ENCODE assay signal across 8 cellular contexts in genomic region chr12:121240484-121241202, GRCh38. TPM values are rescaled to one million over a fixed set of nuclear protein-coding genes. Genes with fewer than 3 reads are reported as not detected.
DNase-seq lines count a peak whose midpoint lies in the region; ATAC-seq and TF ChIP-seq lines count a peak whose summit lies in the region.

No MANE protein-coding gene starts in this region.

- no peaks in the 10 kb centered on the region for H3K27me3 Mint-ChIP-seq in activated CD4-positive, alpha-beta memory T cell treated with anti-CD3 and anti-CD28 coated beads, Interleukin-2, amount 10 ng/mL, durations not matched to agents 7 days and 5 days
- H3K27me3 Mint-ChIP-seq in endodermal cell (ENCODE audit: insufficient read depth) = no peaks in the 10 kb centered on the region

- no peaks in the 10 kb centered on the region for H3K9me3 ChIP-seq in endodermal cell (ENCODE audit: control insufficient read depth, low read length)
- H3K9me3 ChIP-seq in neuronal stem cell (replicated peaks in 1 of 2; ENCODE audit: control insufficient read depth in 2 of 2, insufficient read depth in 1 of 2, low read depth in 1 of 2, low read length in 2 of 2) = no peaks in the 10 kb centered on the region
- no peaks in the 10 kb centered on the region for H3K9me3 ChIP-seq in stomach
- H3K9me3 ChIP-seq in SK-N-SH = no peaks in the 10 kb centered on the region

- no peak overlapping the region for H4K91ac ChIP-seq in neuronal stem cell (ENCODE audit: low read depth, low read length, poor library complexity)

- peaks cover 47% of the 10 kb centered on the region for H3K36me3 Mint-ChIP-seq in activated CD4-positive, alpha-beta memory T cell treated with anti-CD3 and anti-CD28 coated beads, Interleukin-2, amount 10 ng/mL, durations not matched to agents 7 days and 5 days (ENCODE audit: low read depth)
- peaks cover 65% of the 10 kb centered on the region for H3K36me3 Mint-ChIP-seq in endodermal cell (ENCODE audit: low read depth)

- H3K18ac ChIP-seq in neuronal stem cell (ENCODE audit: low read length) = peak overlapping the region; percentile 65

- CTCF ChIA-PET in activated CD4-positive, alpha-beta memory T cell treated with anti-CD3 and anti-CD28 coated beads, Interleukin-2, amount 10 ng/mL, durations not matched to agents 7 days and 5 days (lab: Charles Lee) = interaction anchor here (1.0 to 3.0 kb wide), 4 partner anchors 10 to 181 kb away, joined by 3 to 23 read pairs (median 5); no protein-coding TSS in a partner anchor
- CTCF ChIA-PET in SK-N-SH (lab: Yijun Ruan, JAX) = interaction anchor here (3.4 kb wide), 1 partner anchor 11 kb away, joined by 35 read pairs; no protein-coding TSS in a partner anchor

- peak overlapping the region; percentile 43 for H3K4me3 Mint-ChIP-seq in activated CD4-positive, alpha-beta memory T cell treated with anti-CD3 and anti-CD28 coated beads, Interleukin-2, amount 10 ng/mL, durations not matched to agents 7 days and 5 days
- no peak overlapping the region for H3K4me3 Mint-ChIP-seq in endodermal cell

- POLR2A ChIA-PET in activated CD4-positive, alpha-beta memory T cell treated with anti-CD3 and anti-CD28 coated beads, Interleukin-2, amount 10 ng/mL, durations not matched to agents 7 days and 5 days (lab: Charles Lee) = interaction anchor here (0.7 to 4.0 kb wide), 9 partner anchors 9 to 1039 kb away, joined by 3 to 35 read pairs (median 4); partner anchors contain the start of genes CAMKK2 and RPLP0
- POLR2A ChIA-PET in SK-N-SH (lab: Yijun Ruan, JAX) = no interaction called here

- H3F3A ChIP-seq in SK-N-SH (replicated peaks; ENCODE audit: insufficient read depth) = no peaks in the 10 kb centered on the region

- H3K79me1 ChIP-seq in neuronal stem cell (ENCODE audit: low read depth, low read length) = no peaks in the 10 kb centered on the region

- H3K9me3 Mint-ChIP-seq in activated CD4-positive, alpha-beta memory T cell treated with anti-CD3 and anti-CD28 coated beads, Interleukin-2, amount 10 ng/mL, durations not matched to agents 7 days and 5 days = no peaks in the 10 kb centered on the region
- no peaks in the 10 kb centered on the region for H3K9me3 Mint-ChIP-seq in endodermal cell

- no peak overlapping the region for H2BK15ac ChIP-seq in neuronal stem cell (ENCODE audit: low read length)

- H3K4me1 ChIP-seq in endodermal cell (ENCODE audit: control insufficient read depth, insufficient read depth, low read length) (peaks cover 24% of the 10 kb centered on the region), neuronal stem cell (ENCODE audit: control insufficient read depth in 2 of 2, insufficient read depth in 1 of 2, low read depth in 1 of 2, low read length in 2 of 2) (peaks cover 10 to 18% of the 10 kb centered on the region in 2 donors), stomach (peaks cover 23 to 50% (median 36%) of the 10 kb centered on the region in 4 donors), SK-N-SH (ENCODE audit: control insufficient read depth in 1 of 2, insufficient read depth in 2 of 2, low read depth in 1 of 2, low read length in 1 of 2) (peaks cover 0 to 4% of the 10 kb centered on the region in 2 experiments; a peak in 1 of 4 replicates)

- H3K23ac ChIP-seq in neuronal stem cell (ENCODE audit: low read depth, low read length, poor library complexity) = peak overlapping the region; percentile 36

- ATAC-seq in GM21390 (IDR thresholded peaks at IDR 0.05; ENCODE audit: unreplicated experiment) (no peak), HG02623 (IDR thresholded peaks at IDR 0.05; ENCODE audit: unreplicated experiment) (no peak)

- H3K27ac ChIP-seq in endodermal cell (ENCODE audit: low read depth, low read length) (no peak overlapping the region), neuronal stem cell (replicated peaks; ENCODE audit: low read length) (no peak overlapping the region), stomach (peak overlapping the region; percentile 2 to 85 (median 67)), SK-N-SH (ENCODE audit: low read depth in 2 of 2, low read length in 1 of 2) (no peak overlapping the region)

- no peaks in the 10 kb centered on the region for H3K79me2 ChIP-seq in SK-N-SH (ENCODE audit: insufficient read depth)

- no peak overlapping the region for H3K4ac ChIP-seq in neuronal stem cell (ENCODE audit: low read length)

- no peak for TF ChIP-seq CTCF in GM20000 (IDR thresholded peaks at IDR 0.05; ENCODE audit: extremely low read depth, missing control alignments)
- no peak for TF ChIP-seq CTCF in endodermal cell (conservative IDR thresholded peaks at IDR 0.05)
- TF ChIP-seq CTCF in stomach (IDR thresholded peaks at IDR 0.05) = no peak
- no peak for TF ChIP-seq CTCF in SK-N-SH (IDR thresholded peaks at IDR 0.05)

- no peak overlapping the region for H2BK120ac ChIP-seq in neuronal stem cell (ENCODE audit: low read depth, low read length)

- TF ChIP-seq EP300 in stomach (IDR thresholded peaks at IDR 0.05) (no peak), SK-N-SH (IDR thresholded peaks at IDR 0.05; ENCODE audit: borderline replicate concordance in 1 of 2, low read depth in 1 of 2, low read length in 1 of 2) (no peak)

- no peaks in the 10 kb centered on the region for H3K9me2 ChIP-seq in SK-N-SH

- 90% methylated on average over 38 to 41 of the region's 41 CpGs for WGBS in endodermal cell (ENCODE audit: insufficient coverage in 1 of 2, insufficient read length in 1 of 2), 2 experiments
- WGBS in neuronal stem cell (ENCODE audit: extremely low coverage in 2 of 2, insufficient read length in 2 of 2, insufficient replicate concordance in 1 of 2), 2 donors = no CpG with 5 or more reads among the region's 41 CpGs
- WGBS in stomach, 5 donors = 47 to 65% (median 58%) methylated on average over 39 to 41 of the region's 41 CpGs
- 93% methylated on average over 29 of the region's 41 CpGs for WGBS in SK-N-SH (ENCODE audit: low lambda C conversion rate)

- no peak overlapping the region for H2BK12ac ChIP-seq in neuronal stem cell (ENCODE audit: low read length)

- DNase-seq in GM20000 (ENCODE audit: low spot score) (peak; percentile 62), endodermal cell (peak; percentile 78), neuronal stem cell (ENCODE audit: low spot score) (no peak), stomach (peak; percentile 58), SK-N-SH (no peak)
- DNase-seq in activated CD4-positive, alpha-beta memory T cell treated with anti-CD3 and anti-CD28 coated beads, Interleukin-2, amount 10 ng/mL, durations not matched to agents 7 days and 5 days = peak; percentile 83

- H3K14ac ChIP-seq in neuronal stem cell (ENCODE audit: low read length) = no peak overlapping the region

- H3K4me1 Mint-ChIP-seq in activated CD4-positive, alpha-beta memory T cell treated with anti-CD3 and anti-CD28 coated beads, Interleukin-2, amount 10 ng/mL, durations not matched to agents 7 days and 5 days = peaks cover 43% of the 10 kb centered on the region
- H3K4me1 Mint-ChIP-seq in endodermal cell = peaks cover 19% of the 10 kb centered on the region

- peak overlapping the region; percentile 78 for H3K27ac Mint-ChIP-seq in activated CD4-positive, alpha-beta memory T cell treated with anti-CD3 and anti-CD28 coated beads, Interleukin-2, amount 10 ng/mL, durations not matched to agents 7 days and 5 days
- H3K27ac Mint-ChIP-seq in endodermal cell = peak overlapping the region; percentile 84

- no peak for TF ChIP-seq POLR2A in stomach (IDR thresholded peaks at IDR 0.05)

- H4K20me1 ChIP-seq in SK-N-SH (ENCODE audit: insufficient read depth) = no peaks in the 10 kb centered on the region

- no peak overlapping the region for H3K4me3 ChIP-seq in endodermal cell (ENCODE audit: low read length)
- no peak overlapping the region for H3K4me3 ChIP-seq in neuronal stem cell (ENCODE audit: low read length in 2 of 2)
- peak overlapping the region; percentile 24 to 32 (median 26) for H3K4me3 ChIP-seq in stomach
- H3K4me3 ChIP-seq in SK-N-SH (ENCODE audit: low read depth in 2 of 2, low read length in 1 of 2) = no peak overlapping the region

- H2AK5ac ChIP-seq in neuronal stem cell (ENCODE audit: low read depth, low read length) = peak overlapping the region; percentile 35

- no peak overlapping the region for H2BK5ac ChIP-seq in neuronal stem cell (ENCODE audit: low read length)

- H3K27me3 ChIP-seq in endodermal cell (ENCODE audit: control insufficient read depth, insufficient read depth, low read length, poor library complexity, severe bottlenecking) (no peaks in the 10 kb centered on the region), neuronal stem cell (ENCODE audit: control insufficient read depth in 3 of 3, insufficient read depth in 3 of 3, low read depth in 1 of 3, low read length in 3 of 3) (no peaks in the 10 kb centered on the region), stomach (no peaks in the 10 kb centered on the region), SK-N-SH (ENCODE audit: insufficient read depth) (no peaks in the 10 kb centered on the region)

- no peak overlapping the region for H4K8ac ChIP-seq in neuronal stem cell (ENCODE audit: low read depth, low read length)

- TF ChIP-seq RAD21 in SK-N-SH (IDR thresholded peaks at IDR 0.05; ENCODE audit: low read length) = no peak

- H3K9ac ChIP-seq in endodermal cell (ENCODE audit: extremely low read depth, low read length, poor library complexity, severe bottlenecking) = no peak overlapping the region
- no peak overlapping the region for H3K9ac ChIP-seq in neuronal stem cell (ENCODE audit: low read depth, low read length, poor library complexity)
- no peak overlapping the region for H3K9ac ChIP-seq in SK-N-SH

- intact Hi-C loops in stomach (cut with DNase I; ENCODE audit: low total_unique reads) = no loop called here

- no peak overlapping the region for H2AFZ ChIP-seq in neuronal stem cell (ENCODE audit: low read length)
- H2AFZ ChIP-seq in SK-N-SH (ENCODE audit: low read depth) = no peak overlapping the region

- H3K36me3 ChIP-seq in endodermal cell (ENCODE audit: control insufficient read depth, insufficient read depth, low read length) = peaks cover 61% of the 10 kb centered on the region
- peaks cover 19 to 59% of the 10 kb centered on the region in 2 donors for H3K36me3 ChIP-seq in neuronal stem cell (replicated peaks in 1 of 2; ENCODE audit: control insufficient read depth in 2 of 2, insufficient read depth in 2 of 2, low read length in 2 of 2)
- H3K36me3 ChIP-seq in stomach = peaks cover 7 to 70% (median 58%) of the 10 kb centered on the region in 4 donors
- H3K36me3 ChIP-seq in SK-N-SH (replicated peaks in 1 of 2; ENCODE audit: control insufficient read depth in 1 of 2, insufficient read depth in 2 of 2, low read length in 1 of 2) = peaks cover 0 to 8% of the 10 kb centered on the region in 2 experiments

- no peak overlapping the region for H3K4me2 ChIP-seq in neuronal stem cell (ENCODE audit: insufficient read depth, low read length, poor library complexity, severe bottlenecking)
- H3K4me2 ChIP-seq in SK-N-SH = no peak overlapping the region

RNA-seq across cellular contexts. Expression of gene P2RX4, which starts 30.7 kb away (rescaled TPM):
- 100 to 1,000 TPM; 117 to 125 TPM for total RNA-seq in activated CD4-positive, alpha-beta memory T cell treated with anti-CD3 and anti-CD28 coated beads, Interleukin-2, amount 10 ng/mL, durations not matched to agents 7 days and 5 days
- total RNA-seq in endodermal cell = 10 to 100 TPM; 11.5 to 21.1 TPM
- polyA plus RNA-seq in endodermal cell (2013, experiment 1 of 2) = 14.6 TPM
- polyA plus RNA-seq in endodermal cell (2013, experiment 2 of 2) = 13.8 TPM
- 9.9 TPM for polyA plus RNA-seq in neuronal stem cell (2013, experiment 1 of 2)
- polyA plus RNA-seq in neuronal stem cell (2013, experiment 2 of 2) = 10.7 TPM
- total RNA-seq in stomach = 10 to 100 TPM; 13.8 to 65.2 (median 28.8) TPM
- 10 to 100 TPM; 14.1 to 29.5 (median 24.0) TPM for polyA plus RNA-seq in stomach
- polyA plus RNA-seq in SK-N-SH (2012; rRNA removed) = 24.2 and 32.2 TPM in 2 replicates
- polyA plus RNA-seq in SK-N-SH (2012; cell fraction: cytosol; rRNA removed) = 13.4 and 22.6 TPM in 2 replicates
- polyA plus RNA-seq in SK-N-SH (2012; cell fraction: nucleus; rRNA removed) = 17.6 and 24.1 TPM in 2 replicates

RNA-seq across cellular contexts. Expression of gene CAMKK2, which starts 55.9 kb away (rescaled TPM):
- total RNA-seq in activated CD4-positive, alpha-beta memory T cell treated with anti-CD3 and anti-CD28 coated beads, Interleukin-2, amount 10 ng/mL, durations not matched to agents 7 days and 5 days = 10 to 100 TPM; 27.6 to 29.1 TPM
- total RNA-seq in endodermal cell = 100 to 1,000 TPM in 1 of 2 donors, 10 to 100 TPM in 1; 95.8 to 113 TPM
- 30.7 TPM for polyA plus RNA-seq in endodermal cell (2013, experiment 1 of 2)
- 29.4 TPM for polyA plus RNA-seq in endodermal cell (2013, experiment 2 of 2)
- 24.5 TPM for polyA plus RNA-seq in neuronal stem cell (2013, experiment 1 of 2)
- polyA plus RNA-seq in neuronal stem cell (2013, experiment 2 of 2) = 24.3 TPM
- total RNA-seq in stomach = 10 to 100 TPM; 16.3 to 46.4 (median 35.3) TPM
- 10 to 100 TPM; 14.9 to 22.4 (median 15.4) TPM for polyA plus RNA-seq in stomach
- 23.6 and 24.5 TPM in 2 replicates for polyA plus RNA-seq in SK-N-SH (2012; rRNA removed)
- 13.3 and 17.8 TPM in 2 replicates for polyA plus RNA-seq in SK-N-SH (2012; cell fraction: cytosol; rRNA removed)
- polyA plus RNA-seq in SK-N-SH (2012; cell fraction: nucleus; rRNA removed) = 39.4 and 39.9 TPM in 2 replicates

Comparison
In these comparisons a context has a peak if more than half of its experiments do, and no peak if none do; other contexts are left out.
1. DNase-seq: peak in GM20000 (single experiment), activated CD4-positive, alpha-beta memory T cell treated with anti-CD3 and anti-CD28 coated beads, Interleukin-2, amount 10 ng/mL, durations not matched to agents 7 days and 5 days (single experiment), endodermal cell (single experiment) and stomach (single experiment); none in neuronal stem cell (single experiment) and SK-N-SH (single experiment).
2. H3K27ac ChIP-seq: peak in stomach (5 of 5); none in endodermal cell (single experiment), neuronal stem cell (single experiment) and SK-N-SH (0 of 2).
3. H3K4me3 ChIP-seq: peak in stomach (4 of 4); none in endodermal cell (single experiment), neuronal stem cell (0 of 2) and SK-N-SH (0 of 2).